In the genomic region with DNA sequence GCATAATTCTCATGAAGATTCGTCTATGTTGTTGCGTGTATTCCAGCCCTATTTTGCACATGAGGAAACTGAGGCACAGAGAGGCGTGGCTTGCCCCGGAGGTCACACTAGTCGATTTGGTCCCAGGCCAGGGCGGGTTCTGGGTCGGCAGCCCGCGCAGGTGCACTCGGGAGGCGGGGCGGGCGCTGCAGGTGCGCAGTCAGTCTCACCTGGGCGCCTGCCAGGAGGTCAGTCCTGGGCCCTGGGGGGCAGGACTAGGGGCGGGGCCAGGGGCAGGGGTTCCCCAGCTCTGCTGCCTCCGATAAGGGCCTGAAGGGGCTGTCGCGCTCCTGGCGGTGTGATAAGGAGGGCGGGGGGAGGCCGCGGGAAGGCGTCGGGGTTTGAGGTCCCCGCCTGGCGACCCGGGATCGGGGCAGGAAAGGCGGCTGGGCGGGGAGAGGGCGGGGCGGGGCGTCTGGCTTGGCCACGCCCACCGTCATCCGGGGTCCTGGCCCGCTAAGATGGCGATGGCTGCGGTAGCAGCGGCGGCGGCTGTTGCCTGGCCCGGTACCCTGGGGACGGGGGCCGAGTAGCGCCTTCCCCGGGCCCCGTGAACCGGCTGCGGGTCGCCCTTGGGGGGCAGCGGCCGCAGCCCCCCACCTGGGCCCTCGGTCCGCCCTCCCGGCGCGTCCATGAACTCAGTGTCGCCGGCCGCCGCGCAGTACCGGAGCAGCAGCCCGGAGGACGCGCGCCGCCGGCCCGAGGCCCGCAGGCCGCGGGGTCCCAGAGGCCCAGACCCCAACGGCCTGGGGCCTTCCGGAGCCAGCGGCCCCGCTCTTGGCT, we compare ENCODE assay signal across 7 cellular contexts. TPM values are rescaled to one million over a fixed set of nuclear protein-coding genes. Genes with fewer than 3 reads are reported as not detected.
DNase-seq lines count a peak whose midpoint lies in the region; ATAC-seq and TF ChIP-seq lines count a peak whose summit lies in the region.

A gene (plus strand): TSS at position 485 of the 822 bp plus-strand sequence. CDS start 187 bp downstream, at position 672.

- no peaks in the 10 kb centered on the region for H3K27me3 ChIP-seq in colonic mucosa

- peak; percentile 44 for ATAC-seq in GM18519 (IDR thresholded peaks at IDR 0.05; ENCODE audit: low FRiP score, unreplicated experiment)
- ATAC-seq in HG03108 (IDR thresholded peaks at IDR 0.05; ENCODE audit: unreplicated experiment), result peak; percentile 73

- TF ChIP-seq CTCF in colonic mucosa (IDR thresholded peaks at IDR 0.05), result no peak

- intact Hi-C loops in colonic mucosa (cut with DNase I), result no loop called here

- H3K4me3 ChIP-seq in colonic mucosa, result peak within 1 kb of the TSS; percentile 99

- peak within 1 kb of the TSS; percentile 86 to 93 for H3K9ac ChIP-seq in colonic mucosa (ENCODE audit: low read depth in 2 of 2, low read length in 2 of 2)

- no peaks in the 10 kb centered on the region for H3K9me3 ChIP-seq in colonic mucosa

- DNase-seq in NCI-H446 (lab: John Stamatoyannopoulos, UW) (peak; percentile 39 to 85), colonic mucosa (peak; percentile 94), left kidney (ENCODE audit: low read depth, low spot score) (peak; percentile 90)
- DNase-seq in activated CD4-positive, alpha-beta T cell treated with anti-CD3 and anti-CD28 coated beads for 48 hours, result peak; percentile 83
- peak; percentile 77 for DNase-seq in stimulated activated CD4-positive, alpha-beta T cell treated with anti-CD3 and anti-CD28 coated beads, Interleukin-1b, Interleukin-23, amount 100 ng/mL, for 48 hours

- peak within 1 kb of the TSS; percentile 89 for H3K27ac ChIP-seq in colonic mucosa

- H3K36me3 ChIP-seq in colonic mucosa, result peaks cover 6% of the 10 kb centered on the region

- peaks cover 8% of the 10 kb centered on the region for H3K4me1 ChIP-seq in colonic mucosa

RNA-seq across cellular contexts. Expression of the gene that starts here (rescaled TPM):
- total RNA-seq in colonic mucosa, result 10 to 100 TPM; 69.0 to 89.9 TPM

Comparison
In these comparisons a context has a peak if more than half of its experiments do, and no peak if none do; other contexts are left out.
1. Peak in every context shown above with its lines: DNase-seq, ATAC-seq, H3K4me3 ChIP-seq and H3K27ac ChIP-seq.